Comparison of ENCODE assay signal across 8 cellular contexts in the genomic region with DNA sequence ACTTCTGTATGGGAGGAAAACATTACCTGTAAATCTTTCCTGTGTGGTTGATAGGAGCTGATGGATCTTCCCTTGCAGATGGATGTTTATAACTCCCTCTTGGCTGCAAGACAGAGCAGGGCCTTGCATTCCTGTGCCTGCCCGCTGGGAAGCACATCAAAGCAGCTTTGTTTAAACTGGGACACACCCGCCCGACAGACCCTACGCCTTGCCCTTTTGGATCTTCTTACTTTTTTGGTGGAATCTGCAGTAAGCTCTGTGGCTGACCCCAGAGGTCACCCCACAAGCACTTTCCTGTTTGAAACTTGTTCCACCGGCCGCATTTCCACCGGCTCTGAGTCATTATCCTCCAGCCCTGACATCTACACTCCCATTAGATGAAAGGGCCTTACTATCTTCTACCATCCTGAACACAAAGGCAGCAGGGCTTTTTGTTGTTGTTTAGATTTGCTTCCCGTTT.
DNase-seq lines count a peak whose midpoint lies in the region; ATAC-seq and TF ChIP-seq lines count a peak whose summit lies in the region.

No MANE protein-coding gene starts in this region.

- no peak for ATAC-seq in GM18907 (IDR thresholded peaks at IDR 0.05; ENCODE audit: unreplicated experiment)

- peak; percentile 7 for DNase-seq in DMS53 (lab: John Stamatoyannopoulos, UW)
- DNase-seq in DMS53 treated with DMSO at 0.1 percent for 48 hours (lab: John Stamatoyannopoulos, UW; ENCODE audit: unreplicated experiment): no peak
- DNase-seq in activated T-cell treated with anti-CD3 and anti-CD28 coated beads, Interleukin-2, amount 50 U/mL, for 48 hours: peak; percentile 49 to 54
- peak; percentile 12 for DNase-seq in hepatic stellate cell (ENCODE audit: low spot score)
- peak; percentile 3 for DNase-seq in stimulated activated CD4-positive, alpha-beta T cell treated with anti-CD3 and anti-CD28 coated beads, Interleukin-4, amount 100 ng/mL, for 1 hour
- DNase-seq in glutamatergic neuron: no peak
- no peak for DNase-seq in NCI-H1694 treated with DMSO at 0.1 percent for 48 hours (lab: John Stamatoyannopoulos, UW)

- H3K27me3 Mint-ChIP-seq in glutamatergic neuron (ENCODE audit: unreplicated experiment): no peaks in the 10 kb centered on the region

- no peaks in the 10 kb centered on the region for H3K36me3 Mint-ChIP-seq in glutamatergic neuron (ENCODE audit: unreplicated experiment)

- H3K27ac Mint-ChIP-seq in glutamatergic neuron (ENCODE audit: unreplicated experiment): no peak overlapping the region

- no peaks in the 10 kb centered on the region for H3K9me3 Mint-ChIP-seq in glutamatergic neuron (ENCODE audit: unreplicated experiment)

- TF ChIP-seq CTCF in glutamatergic neuron (IDR thresholded peaks at IDR 0.05; ENCODE audit: partially characterized antibody, unreplicated experiment): no peak

- no peak overlapping the region for H3K4me3 Mint-ChIP-seq in glutamatergic neuron (ENCODE audit: unreplicated experiment)

- peaks cover 10% of the 10 kb centered on the region for H3K4me1 Mint-ChIP-seq in glutamatergic neuron (ENCODE audit: low read depth, unreplicated experiment)

Comparison
In these comparisons a context has a peak if more than half of its experiments do, and no peak if none do; other contexts are left out.
1. DNase-seq: peak in DMS53 (single experiment), activated T-cell treated with anti-CD3 and anti-CD28 coated beads, Interleukin-2, amount 50 U/mL, for 48 hours (2 of 2), hepatic stellate cell (single experiment) and stimulated activated CD4-positive, alpha-beta T cell treated with anti-CD3 and anti-CD28 coated beads, Interleukin-4, amount 100 ng/mL, for 1 hour (single experiment); none in DMS53 treated with DMSO at 0.1 percent for 48 hours (single experiment), glutamatergic neuron (single experiment) and NCI-H1694 treated with DMSO at 0.1 percent for 48 hours (single experiment).